ENCODE assay signal across 19 cellular contexts in the genomic region with DNA sequence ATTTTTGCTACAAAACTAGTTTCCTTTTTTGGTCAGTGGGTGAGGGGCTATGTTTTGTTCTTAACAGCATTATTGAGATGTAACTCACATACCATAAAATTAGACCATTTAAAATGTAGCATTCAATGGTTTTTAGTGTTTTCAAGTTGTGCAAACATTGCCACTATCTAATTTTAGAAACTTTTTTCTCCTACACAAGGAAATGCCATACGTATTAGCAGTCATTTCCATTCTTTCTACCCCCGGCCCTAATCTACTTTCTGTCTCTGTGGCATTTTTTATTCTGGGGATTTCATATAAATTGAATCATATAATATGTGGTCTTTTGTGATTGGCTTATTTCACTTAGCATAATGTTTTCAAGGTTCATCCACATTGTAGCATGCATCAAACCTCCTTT.
"Had no signal": no experiment of that assay in that cellular context is flagged by ENCODE, and none has a peak within 500 bp of the region (broad histone marks: within the 10 kb centered on the region; RNA-seq: fewer than 3 reads in every experiment).

No MANE protein-coding gene starts in this region.

- H3K4me3 ChIP-seq: cardiac muscle cell, esophagus muscularis mucosa, stomach, testis, upper lobe of left lung had no signal

- H3K4me3 Mint-ChIP-seq: activated naive CD8-positive, alpha-beta T cell treated with anti-CD3 and anti-CD28 coated beads, Interleukin-2, amount 10 ng/mL, durations not matched to agents 7 days and 5 days; memory B cell; natural killer cell treated with Interleukin-12 subunit alpha and Interleukin-12 subunit beta and Interleukin-15 and Interleukin-18, amount 100 ng/mL, for 72 hours had no signal

- H3K27ac ChIP-seq: cardiac muscle cell, esophagus muscularis mucosa, stomach, testis, upper lobe of left lung had no signal

- H3K4me1 ChIP-seq: stomach had no signal

- H3K27ac Mint-ChIP-seq: activated naive CD8-positive, alpha-beta T cell treated with anti-CD3 and anti-CD28 coated beads, Interleukin-2, amount 10 ng/mL, durations not matched to agents 7 days and 5 days; memory B cell; natural killer cell treated with Interleukin-12 subunit alpha and Interleukin-12 subunit beta and Interleukin-15 and Interleukin-18, amount 100 ng/mL, for 72 hours; progenitor cell of endocrine pancreas had no signal

- H3K36me3 Mint-ChIP-seq: memory B cell; natural killer cell treated with Interleukin-12 subunit alpha and Interleukin-12 subunit beta and Interleukin-15 and Interleukin-18, amount 100 ng/mL, for 72 hours had no signal

- H3K27me3 Mint-ChIP-seq: progenitor cell of endocrine pancreas had no signal

- FAIRE-seq: colon had no signal

- ATAC-seq: left ventricle myocardium superior; natural killer cell treated with Interleukin-12 subunit alpha and Interleukin-12 subunit beta and Interleukin-15 and Interleukin-18, amount 100 ng/mL, for 72 hours; right cardiac atrium had no signal

- H3K9me3 Mint-ChIP-seq: memory B cell; natural killer cell treated with Interleukin-12 subunit alpha and Interleukin-12 subunit beta and Interleukin-15 and Interleukin-18, amount 100 ng/mL, for 72 hours had no signal

- H3K36me3 ChIP-seq: cardiac muscle cell, esophagus muscularis mucosa, stomach, upper lobe of left lung had no signal

- H3K27me3 ChIP-seq: cardiac muscle cell, esophagus muscularis mucosa, stomach, testis, upper lobe of left lung had no signal

- DNase-seq: activated CD4-positive, CD25-positive, alpha-beta regulatory T cell treated with anti-CD3 and anti-CD28 coated beads, Interleukin-2, amount 50 U/mL, for 72 hours; activated naive CD4-positive, alpha-beta T cell; activated naive CD8-positive, alpha-beta T cell treated with anti-CD3 and anti-CD28 coated beads, Interleukin-2, amount 10 ng/mL, durations not matched to agents 7 days and 5 days; activated T-cell treated with anti-CD3 and anti-CD28 coated beads for 4 hours; aorta; foreskin melanocyte; kidney glomerular epithelial cell; left ventricle myocardium superior; nucleus accumbens; right cardiac atrium; stomach; testis; upper lobe of left lung had no signal

- H3K9me3 ChIP-seq: esophagus muscularis mucosa, stomach, testis, upper lobe of left lung had no signal
